In genomic region chr5:9838906-9839305, GRCh38 we compare ENCODE assay signal across 24 cellular contexts.
A peak's percentile ranks its signal among the peaks of the same experiment; 100 is the strongest.
DNase-seq lines count a peak whose midpoint lies in the region; ATAC-seq and TF ChIP-seq lines count a peak whose summit lies in the region.
"Had no signal": no experiment of that assay in that cellular context is flagged by ENCODE, and none has a peak within 500 bp of the region (broad histone marks: within the 10 kb centered on the region; RNA-seq: fewer than 3 reads in every experiment).

No MANE protein-coding gene starts in this region.

- TF ChIP-seq POLR2A in ovary (IDR thresholded peaks at IDR 0.05) = no peak

- H3K9me2 ChIP-seq in neural cell (ENCODE audit: insufficient read depth, low read length) = no peaks in the 10 kb centered on the region

- peak overlapping the region; percentile 0 for H3K4me2 ChIP-seq in neural cell (ENCODE audit: low read length)
- H3K4me2 ChIP-seq: A549, smooth muscle cell had no signal

- no peaks in the 10 kb centered on the region for H3K4me1 ChIP-seq in ovary (ENCODE audit: insufficient read depth)
- H3K4me1 ChIP-seq: A549, breast epithelium, colonic mucosa, Peyer's patch, SJCRH30 had no signal

- no peaks in the 10 kb centered on the region for H3K9me3 ChIP-seq in neural cell (ENCODE audit: low read length)
- no peaks in the 10 kb centered on the region for H3K9me3 ChIP-seq in ovary
- H3K9me3 ChIP-seq: A549, BE2C, breast epithelium, colonic mucosa, Peyer's patch, SJCRH30 had no signal

- no peak overlapping the region for H3K4me3 ChIP-seq in choroid plexus epithelial cell (ENCODE audit: low read depth, low read length)
- H3K4me3 ChIP-seq in neural cell (ENCODE audit: low read length) = peak overlapping the region; percentile 0
- no peak overlapping the region for H3K4me3 ChIP-seq in ovary
- H3K4me3 ChIP-seq: A549, breast epithelium, colonic mucosa, Peyer's patch, SJCRH30, smooth muscle cell had no signal

- H3K27ac ChIP-seq in neural cell (ENCODE audit: low read length) (peak overlapping the region; percentile 41), ovary (no peak overlapping the region)
- H3K27ac ChIP-seq: A549, breast epithelium, colonic mucosa, HL-60, Peyer's patch, SJCRH30 had no signal

- H2AFZ ChIP-seq in neural cell (ENCODE audit: low read depth, low read length) = no peak overlapping the region

- intact Hi-C loops in ovary (cut with DNase I) = no loop called here

- H3K27me3 ChIP-seq in neural cell (ENCODE audit: insufficient read depth, low read depth, low read length) (no peaks in the 10 kb centered on the region), ovary (no peaks in the 10 kb centered on the region)
- H3K27me3 ChIP-seq: BE2C, breast epithelium, colonic mucosa, Peyer's patch, SJCRH30 had no signal

- TF ChIP-seq EP300 in neural cell (conservative IDR thresholded peaks at IDR 0.05; ENCODE audit: poor library complexity, severe bottlenecking) (no peak), ovary (IDR thresholded peaks at IDR 0.05) (no peak)

- 39 to 63% (median 45%) methylated on average over 7 of the region's 7 CpGs for WGBS in ovary, 3 donors

- peak overlapping the region; percentile 27 for H3K9ac ChIP-seq in neural cell (ENCODE audit: low read length)

- no peak for TF ChIP-seq RAD21 in neural cell (conservative IDR thresholded peaks at IDR 0.05)

- DNase-seq in Ammon's horn (ENCODE audit: low spot score) (peak; percentile 62), NCI-H510A (lab: John Stamatoyannopoulos, UW) (peak; percentile 11), choroid plexus epithelial cell (ENCODE audit: low read depth) (peak; percentile 28), ovary (no peak)
- DNase-seq: activated CD4-positive, alpha-beta T cell treated with anti-CD3 and anti-CD28 coated beads for 36 hours; activated T-cell treated with anti-CD3 and anti-CD28 coated beads, Interleukin-2, amount 50 U/mL, for 24 hours; BE2C; colonic mucosa; effector memory CD8-positive, alpha-beta T cell; H7; Kasumi-1; MV-4-11; Peyer's patch; SJCRH30; T-helper 1 cell had no signal

- TF ChIP-seq CTCF in choroid plexus epithelial cell (conservative IDR thresholded peaks at IDR 0.05; ENCODE audit: low read depth, low read length) (peak; percentile 11), neural cell (IDR thresholded peaks at IDR 0.05; ENCODE audit: poor library complexity, severe bottlenecking) (no peak), ovary (IDR thresholded peaks at IDR 0.05) (no peak)

- no peaks in the 10 kb centered on the region for H4K20me1 ChIP-seq in neural cell (ENCODE audit: insufficient read depth)

- no peaks in the 10 kb centered on the region for H3K36me3 ChIP-seq in neural cell (ENCODE audit: insufficient read depth, low read length)
- H3K36me3 ChIP-seq in ovary = no peaks in the 10 kb centered on the region
- H3K36me3 ChIP-seq: BE2C, breast epithelium, colonic mucosa, Peyer's patch, SJCRH30 had no signal

- H3F3A ChIP-seq in neural cell (ENCODE audit: insufficient read depth, low read length, poor library complexity, severe bottlenecking) = peaks cover 3% of the 10 kb centered on the region

- no peaks in the 10 kb centered on the region for H3K79me2 ChIP-seq in neural cell (replicated peaks; ENCODE audit: insufficient read depth, low read length)

- ATAC-seq in HG03039 (IDR thresholded peaks at IDR 0.05; ENCODE audit: unreplicated experiment) = no peak
- no peak for ATAC-seq in HG03520 (IDR thresholded peaks at IDR 0.05; ENCODE audit: unreplicated experiment)
- no peak for ATAC-seq in HG03439 (IDR thresholded peaks at IDR 0.05; ENCODE audit: unreplicated experiment)
- ATAC-seq: A549; activated CD4-positive, alpha-beta T cell treated with anti-CD3 and anti-CD28 coated beads for 36 hours; effector memory CD8-positive, alpha-beta T cell; esophagus mucosa had no signal

TF ChIP-seq in neural cell, 6 proteins besides CTCF, POLR2A, EP300 and RAD21:
- TF ChIP-seq POLR2AphosphoS5 (IDR thresholded peaks at IDR 0.05) (peak; percentile 40), TAF1 (IDR thresholded peaks at IDR 0.05; ENCODE audit: low read depth) (no peak)
- TF ChIP-seq, protein P1, sequence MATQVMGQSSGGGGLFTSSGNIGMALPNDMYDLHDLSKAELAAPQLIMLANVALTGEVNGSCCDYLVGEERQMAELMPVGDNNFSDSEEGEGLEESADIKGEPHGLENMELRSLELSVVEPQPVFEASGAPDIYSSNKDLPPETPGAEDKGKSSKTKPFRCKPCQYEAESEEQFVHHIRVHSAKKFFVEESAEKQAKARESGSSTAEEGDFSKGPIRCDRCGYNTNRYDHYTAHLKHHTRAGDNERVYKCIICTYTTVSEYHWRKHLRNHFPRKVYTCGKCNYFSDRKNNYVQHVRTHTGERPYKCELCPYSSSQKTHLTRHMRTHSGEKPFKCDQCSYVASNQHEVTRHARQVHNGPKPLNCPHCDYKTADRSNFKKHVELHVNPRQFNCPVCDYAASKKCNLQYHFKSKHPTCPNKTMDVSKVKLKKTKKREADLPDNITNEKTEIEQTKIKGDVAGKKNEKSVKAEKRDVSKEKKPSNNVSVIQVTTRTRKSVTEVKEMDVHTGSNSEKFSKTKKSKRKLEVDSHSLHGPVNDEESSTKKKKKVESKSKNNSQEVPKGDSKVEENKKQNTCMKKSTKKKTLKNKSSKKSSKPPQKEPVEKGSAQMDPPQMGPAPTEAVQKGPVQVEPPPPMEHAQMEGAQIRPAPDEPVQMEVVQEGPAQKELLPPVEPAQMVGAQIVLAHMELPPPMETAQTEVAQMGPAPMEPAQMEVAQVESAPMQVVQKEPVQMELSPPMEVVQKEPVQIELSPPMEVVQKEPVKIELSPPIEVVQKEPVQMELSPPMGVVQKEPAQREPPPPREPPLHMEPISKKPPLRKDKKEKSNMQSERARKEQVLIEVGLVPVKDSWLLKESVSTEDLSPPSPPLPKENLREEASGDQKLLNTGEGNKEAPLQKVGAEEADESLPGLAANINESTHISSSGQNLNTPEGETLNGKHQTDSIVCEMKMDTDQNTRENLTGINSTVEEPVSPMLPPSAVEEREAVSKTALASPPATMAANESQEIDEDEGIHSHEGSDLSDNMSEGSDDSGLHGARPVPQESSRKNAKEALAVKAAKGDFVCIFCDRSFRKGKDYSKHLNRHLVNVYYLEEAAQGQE (IDR thresholded peaks at IDR 0.05; ENCODE audit: borderline replicate concordance) = peak; percentile 35

Comparison
In these comparisons a context has a peak if more than half of its experiments do, and no peak if none do; other contexts are left out.
1. DNase-seq: peak in Ammon's horn (single experiment), NCI-H510A (single experiment) and choroid plexus epithelial cell (single experiment); none in ovary (0 of 5).